In the genomic region with DNA sequence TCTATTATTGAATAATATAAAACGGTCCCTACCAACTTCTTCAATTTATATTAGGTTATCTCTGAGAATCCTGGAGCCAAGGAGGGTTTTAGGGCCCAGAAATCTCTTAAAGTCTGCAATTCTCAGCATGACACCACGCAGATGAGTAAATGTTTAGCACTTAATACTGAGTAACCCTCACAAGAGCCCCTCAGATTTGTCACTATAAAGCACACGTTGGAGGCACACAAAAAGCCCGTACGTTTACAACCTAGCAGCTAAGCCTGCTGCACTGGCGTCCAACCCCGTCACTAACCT, we compare ENCODE assay signal across 8 cellular contexts. TPM values are rescaled to one million over a fixed set of nuclear protein-coding genes. Genes with fewer than 3 reads are reported as not detected.
DNase-seq lines count a peak whose midpoint lies in the region; ATAC-seq and TF ChIP-seq lines count a peak whose summit lies in the region.

No MANE protein-coding gene starts in this region.

- in situ Hi-C loops in KBM-7 (cut with MboI; ENCODE audit: low pct_unique_long_range_greater_than_20kb, low sequenced_read_pairs) = no loop called here

- peak overlapping the region; percentile 50 for H3K4me3 ChIP-seq in cardiac muscle cell
- peak overlapping the region; percentile 67 to 87 for H3K4me3 ChIP-seq in tibial artery

- TF ChIP-seq CTCF in cardiac muscle cell (IDR thresholded peaks at IDR 0.05; ENCODE audit: low read depth, low read length) (no peak), tibial artery (IDR thresholded peaks at IDR 0.05) (no peak)

- ATAC-seq in left colon = peak; percentile 58

- H3K4me1 ChIP-seq in cardiac muscle cell (ENCODE audit: low read depth) (peaks cover 30% of the 10 kb centered on the region), tibial artery (peaks cover 0 to 51% (median 25%) of the 10 kb centered on the region in 4 donors)

- no peak for DNase-seq in cardiac muscle cell (ENCODE audit: low read depth in 1 of 2, low spot score in 1 of 2)
- DNase-seq in cardiac septum (ENCODE audit: low spot score) = no peak
- DNase-seq in amniotic epithelial cell (ENCODE audit: low read depth) = peak; percentile 27
- no peak for DNase-seq in left colon
- no peak for DNase-seq in tibial artery
- no peak for DNase-seq in NCI-H510A (lab: John Stamatoyannopoulos, UW)
- no peak for DNase-seq in ureter (ENCODE audit: low spot score)
- DNase-seq in KBM-7 = no peak

- H3K36me3 ChIP-seq in cardiac muscle cell (no peaks in the 10 kb centered on the region), tibial artery (peaks cover 4 to 9% (median 6%) of the 10 kb centered on the region in 3 donors)

- H3K27me3 ChIP-seq in cardiac muscle cell (no peaks in the 10 kb centered on the region), tibial artery (no peaks in the 10 kb centered on the region)

- H3K9me3 ChIP-seq in cardiac muscle cell (ENCODE audit: low read depth) = no peaks in the 10 kb centered on the region
- no peaks in the 10 kb centered on the region for H3K9me3 ChIP-seq in tibial artery

- intact Hi-C loops in cardiac septum (cut with DNase I) = no loop called here
- intact Hi-C loops in left colon (cut with DNase I, micrococcal nuclease) = no loop called here
- intact Hi-C loops in tibial artery (cut with DNase I; ENCODE audit: low total_unique reads) = loop anchor here (2.0 to 5.0 kb wide), 2 partner anchors 46 to 223 kb away; partner anchors contain the start of gene SPAG4

- H3K27ac ChIP-seq in cardiac muscle cell (peak overlapping the region; percentile 98), tibial artery (peak overlapping the region; percentile 93 to 99)

RNA-seq across cellular contexts. Expression of gene CPNE1, which starts 1.2 kb away (rescaled TPM):
- total RNA-seq in cardiac muscle cell (172 and 355 TPM in 2 replicates), cardiac septum (77.9 TPM), left colon (100 to 1,000 TPM; 108 to 126 TPM), ureter (200 TPM)
- 225 and 377 TPM in 2 replicates for polyA plus RNA-seq in cardiac muscle cell

RNA-seq across cellular contexts. Expression of gene RBM12, which starts 1.2 kb away (rescaled TPM):
- 38.5 and 43.3 TPM in 2 replicates for total RNA-seq in cardiac muscle cell
- polyA plus RNA-seq in cardiac muscle cell = 28.8 and 29.1 TPM in 2 replicates
- total RNA-seq in cardiac septum = 44.4 TPM
- 10 to 100 TPM; 63.5 to 73.0 TPM for total RNA-seq in left colon
- total RNA-seq in ureter = 133 TPM

RNA-seq across cellular contexts. Expression of gene NFS1, which starts 35.7 kb away (rescaled TPM):
- total RNA-seq in cardiac muscle cell (32.6 and 39.3 TPM in 2 replicates), cardiac septum (55.0 TPM), left colon (10 to 100 TPM; 31.5 to 39.0 TPM), ureter (40.0 TPM)
- polyA plus RNA-seq in cardiac muscle cell = 43.9 and 52.4 TPM in 2 replicates

RNA-seq across cellular contexts. Expression of gene ROMO1, which starts 35.7 kb away (rescaled TPM):
- total RNA-seq in cardiac muscle cell (205 and 356 TPM in 2 replicates), cardiac septum (176 TPM), left colon (100 to 1,000 TPM; 148 to 151 TPM), ureter (97.1 TPM)
- polyA plus RNA-seq in cardiac muscle cell = 646 and 743 TPM in 2 replicates

RNA-seq across cellular contexts. Expression of gene SPAG4, which starts 47.8 kb away (rescaled TPM):
- total RNA-seq in cardiac muscle cell (12.8 and 44.6 TPM in 2 replicates), cardiac septum (3.5 TPM), left colon (1 to 10 TPM; 3.2 to 5.8 TPM), ureter (18.4 TPM)
- 27.9 and 107 TPM in 2 replicates for polyA plus RNA-seq in cardiac muscle cell
